In the genomic region with DNA sequence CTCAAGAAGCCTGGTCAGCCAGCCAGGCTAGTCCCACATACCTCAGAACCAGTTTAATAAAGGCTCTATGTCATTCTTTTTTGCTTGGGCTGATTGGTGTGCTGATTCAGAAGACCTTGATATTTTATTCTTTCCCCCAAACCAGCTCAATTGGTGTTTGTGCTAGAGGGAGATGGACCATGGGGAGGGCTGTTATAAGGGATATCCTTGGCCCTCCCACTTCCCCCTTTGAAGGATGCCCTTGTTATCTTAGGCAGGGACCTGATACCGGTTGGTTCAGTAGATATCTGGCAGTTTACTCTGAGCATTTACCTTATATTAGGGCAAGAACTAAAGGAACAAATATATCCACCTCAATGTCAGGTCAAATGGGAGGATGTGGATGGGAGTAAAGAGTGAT, we compare ENCODE assay signal across 22 cellular contexts.
"Had no signal": no experiment of that assay in that cellular context is flagged by ENCODE, and none has a peak within 500 bp of the region (broad histone marks: within the 10 kb centered on the region; RNA-seq: fewer than 3 reads in every experiment).

No MANE protein-coding gene starts in this region.

- H3K4me2 ChIP-seq: SK-N-SH had no signal

- H3K9me3 ChIP-seq: SK-N-SH had no signal

- FAIRE-seq: HTR-8/SVneo had no signal

- H3K9ac ChIP-seq: SK-N-SH had no signal

- ATAC-seq: Panc1, PC-3 had no signal

- H3K27ac ChIP-seq: HL-60, RWPE1 had no signal

- DNase-seq: Karpas-422, KG1, MM.1S, NCI-H1092 treated with DMSO at 0.1 percent for 48 hours, NCI-H1417 treated with DMSO at 0.1 percent for 48 hours, NCI-H146, NCI-H1694 treated with DMSO at 0.1 percent for 48 hours, NCI-H1930, NCI-H2081, NCI-H2107, NCI-H2227 treated with DMSO at 0.1 percent for 48 hours, NCI-H524, NCI-H526 treated with DMSO at 0.1 percent for 48 hours, NCI-H748 treated with DMSO at 0.1 percent for 48 hours, PC-3, SHP77, SK-N-SH, SW 1271 had no signal
